Comparison of ENCODE assay signal across 8 cellular contexts in genomic region chr10:101042667-101043355, GRCh38. TPM values are rescaled to one million over a fixed set of nuclear protein-coding genes. Genes with fewer than 3 reads are reported as not detected.
A peak's percentile ranks its signal among the peaks of the same experiment; 100 is the strongest.
DNase-seq lines count a peak whose midpoint lies in the region; ATAC-seq and TF ChIP-seq lines count a peak whose summit lies in the region.

No MANE protein-coding gene starts in this region.

- no peaks in the 10 kb centered on the region for H3K9me3 Mint-ChIP-seq in type B pancreatic cell

- peak overlapping the region; percentile 62 for H3K4me2 ChIP-seq in SU-DHL-6 (ENCODE audit: low read depth, low read length, poor library complexity, severe bottlenecking)

- peaks cover 11% of the 10 kb centered on the region for H3F3A ChIP-seq in SU-DHL-6 (ENCODE audit: insufficient read depth)

- peak overlapping the region; percentile 46 for H3K9ac ChIP-seq in SU-DHL-6 (ENCODE audit: low read length)
- peak overlapping the region; percentile 90 for H3K9ac ChIP-seq in adipocyte (ENCODE audit: low read length)

- no peak overlapping the region for H3K27ac ChIP-seq in SU-DHL-6 (ENCODE audit: low read depth, low read length)

- H3K79me2 ChIP-seq in SU-DHL-6 (ENCODE audit: insufficient read depth, low read length), result no peaks in the 10 kb centered on the region

- peak overlapping the region; percentile 100 for H3K27ac Mint-ChIP-seq in type B pancreatic cell

- peak; percentile 86 for DNase-seq in NCI-H1105 treated with DMSO at 0.1 percent for 48 hours (lab: John Stamatoyannopoulos, UW)
- DNase-seq in adipocyte (ENCODE audit: low read depth), result peak; percentile 97
- peak; percentile 97 for DNase-seq in cardiac septum (ENCODE audit: low spot score)
- peak; percentile 90 for DNase-seq in pons (ENCODE audit: low spot score)
- peak; percentile 88 for DNase-seq in type B pancreatic cell (ENCODE audit: extremely low spot score, unreplicated experiment)

- H3K9me3 ChIP-seq in SU-DHL-6 (ENCODE audit: insufficient read depth, low read length) (no peaks in the 10 kb centered on the region), adipocyte (ENCODE audit: control insufficient read depth, low read length) (no peaks in the 10 kb centered on the region)

- H3K9me2 ChIP-seq in SU-DHL-6 (replicated peaks; ENCODE audit: insufficient read depth, low read length), result no peaks in the 10 kb centered on the region

- H2AFZ ChIP-seq in SU-DHL-6 (ENCODE audit: low read depth, low read length, severe bottlenecking), result peak overlapping the region; percentile 89

- H3K36me3 Mint-ChIP-seq in type B pancreatic cell, result peaks cover 4% of the 10 kb centered on the region

- H3K4me3 Mint-ChIP-seq in type B pancreatic cell, result peak overlapping the region; percentile 97

- ATAC-seq in HG02623 (IDR thresholded peaks at IDR 0.05; ENCODE audit: unreplicated experiment), result peak; percentile 87

- peaks cover 39% of the 10 kb centered on the region for H3K4me1 Mint-ChIP-seq in type B pancreatic cell (ENCODE audit: unreplicated experiment)

- H3K27me3 Mint-ChIP-seq in type B pancreatic cell, result peaks cover 39% of the 10 kb centered on the region

- H3K36me3 ChIP-seq in SU-DHL-6 (ENCODE audit: low read length) (no peaks in the 10 kb centered on the region), adipocyte (ENCODE audit: control insufficient read depth, insufficient read depth, low read length, severe bottlenecking) (peaks cover 22% of the 10 kb centered on the region)

- H3K27me3 ChIP-seq in SU-DHL-6 (ENCODE audit: low read length) (no peaks in the 10 kb centered on the region), adipocyte (replicated peaks; ENCODE audit: control insufficient read depth, insufficient read depth, low read length) (peaks cover 10% of the 10 kb centered on the region)

- peaks cover 19% of the 10 kb centered on the region for H3K4me1 ChIP-seq in adipocyte (ENCODE audit: control insufficient read depth, insufficient read depth, low read length)

- peak overlapping the region; percentile 48 for H3K4me3 ChIP-seq in SU-DHL-6 (ENCODE audit: insufficient read depth, low read length, poor library complexity, severe bottlenecking)
- H3K4me3 ChIP-seq in adipocyte (ENCODE audit: low read length), result peak overlapping the region; percentile 84

- no peaks in the 10 kb centered on the region for H4K20me1 ChIP-seq in SU-DHL-6 (ENCODE audit: low read depth, low read length)

- intact Hi-C loops in cardiac septum (cut with DNase I), result no loop called here

- peak; percentile 64 for TF ChIP-seq POLR2A in GM10847 (IDR thresholded peaks at IDR 0.05; ENCODE audit: extremely low read depth, insufficient read length)

- TF ChIP-seq CTCF in SU-DHL-6 (IDR thresholded peaks at IDR 0.05; ENCODE audit: insufficient read depth, low read length, poor library complexity, severe bottlenecking), result no peak
- no peak for TF ChIP-seq CTCF in type B pancreatic cell (conservative IDR thresholded peaks at IDR 0.05)

RNA-seq across cellular contexts. Expression of gene SFXN3, which starts 11.8 kb away (rescaled TPM):
- total RNA-seq in cardiac septum (30.8 TPM), type B pancreatic cell (ENCODE audit: low replicate concordance) (15.3 and 25.7 TPM in 2 replicates)

RNA-seq across cellular contexts. Expression of gene PDZD7, which starts 11.9 kb away (rescaled TPM):
- total RNA-seq in cardiac septum (0.40 TPM), type B pancreatic cell (ENCODE audit: low replicate concordance) (1.4 and 2.0 TPM in 2 replicates)

RNA-seq across cellular contexts. Expression of gene KAZALD1, which starts 19.0 kb away (rescaled TPM):
- 12.1 TPM for total RNA-seq in cardiac septum
- 6.9 and 17.1 TPM in 2 replicates for total RNA-seq in type B pancreatic cell (ENCODE audit: low replicate concordance)

RNA-seq across cellular contexts. Expression of gene LZTS2, which starts 43.2 kb away (rescaled TPM):
- total RNA-seq in cardiac septum, result 47.2 TPM
- total RNA-seq in type B pancreatic cell (ENCODE audit: low replicate concordance), result 50.2 and 86.6 TPM in 2 replicates

RNA-seq across cellular contexts. Expression of gene TWNK, which starts 55.5 kb away (rescaled TPM):
- total RNA-seq in cardiac septum (5.2 TPM), type B pancreatic cell (ENCODE audit: low replicate concordance) (11.3 and 19.2 TPM in 2 replicates)
